In the genomic region with DNA sequence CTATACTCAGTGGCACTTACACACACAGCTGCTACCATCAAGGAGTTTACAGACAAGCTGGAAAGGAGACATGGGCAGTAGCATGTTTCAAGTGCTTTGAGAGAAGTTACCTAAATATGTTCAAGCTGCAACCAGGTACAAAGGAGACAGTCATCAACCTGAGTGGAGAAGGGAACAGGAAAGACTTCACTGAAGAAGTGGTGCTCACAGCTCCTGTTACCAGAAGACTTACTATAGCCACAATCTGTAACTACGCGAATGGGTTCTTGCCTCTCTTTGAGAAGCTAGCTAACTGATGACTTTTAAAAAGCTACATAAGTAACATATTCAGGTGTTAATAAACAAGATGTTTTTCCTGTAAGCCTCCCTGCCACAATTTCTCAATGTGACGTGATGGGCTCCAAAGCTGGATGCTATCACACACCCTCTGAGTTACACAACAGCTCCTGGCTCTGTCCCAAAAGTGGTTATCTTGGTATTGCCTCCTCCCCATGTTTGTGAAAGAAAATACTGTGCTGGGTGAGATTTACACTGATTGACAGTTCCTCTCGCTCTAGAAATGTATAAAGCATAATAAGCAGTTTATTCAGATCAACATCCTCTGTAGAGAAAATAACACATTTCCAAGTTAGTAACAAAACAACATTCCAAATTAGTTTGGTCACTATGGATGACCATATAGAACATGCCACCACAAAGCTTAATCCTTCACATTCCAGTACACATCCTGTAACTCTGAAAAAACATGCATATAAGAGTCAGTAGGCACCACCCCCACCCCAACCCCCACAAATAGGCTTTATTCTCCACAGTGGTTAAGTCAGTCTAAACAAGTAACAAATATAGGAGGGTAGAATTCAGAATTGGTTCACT, we compare ENCODE assay signal across 1 cellular context.
TF ChIP-seq lines count a peak whose summit lies in the region.

No MANE protein-coding gene starts in this region.

TF ChIP-seq in K562, 482 proteins besides CTCF, POLR2A, EP300 and RAD21 (continued from another document and continues in another):
- TF ChIP-seq, protein P1, sequence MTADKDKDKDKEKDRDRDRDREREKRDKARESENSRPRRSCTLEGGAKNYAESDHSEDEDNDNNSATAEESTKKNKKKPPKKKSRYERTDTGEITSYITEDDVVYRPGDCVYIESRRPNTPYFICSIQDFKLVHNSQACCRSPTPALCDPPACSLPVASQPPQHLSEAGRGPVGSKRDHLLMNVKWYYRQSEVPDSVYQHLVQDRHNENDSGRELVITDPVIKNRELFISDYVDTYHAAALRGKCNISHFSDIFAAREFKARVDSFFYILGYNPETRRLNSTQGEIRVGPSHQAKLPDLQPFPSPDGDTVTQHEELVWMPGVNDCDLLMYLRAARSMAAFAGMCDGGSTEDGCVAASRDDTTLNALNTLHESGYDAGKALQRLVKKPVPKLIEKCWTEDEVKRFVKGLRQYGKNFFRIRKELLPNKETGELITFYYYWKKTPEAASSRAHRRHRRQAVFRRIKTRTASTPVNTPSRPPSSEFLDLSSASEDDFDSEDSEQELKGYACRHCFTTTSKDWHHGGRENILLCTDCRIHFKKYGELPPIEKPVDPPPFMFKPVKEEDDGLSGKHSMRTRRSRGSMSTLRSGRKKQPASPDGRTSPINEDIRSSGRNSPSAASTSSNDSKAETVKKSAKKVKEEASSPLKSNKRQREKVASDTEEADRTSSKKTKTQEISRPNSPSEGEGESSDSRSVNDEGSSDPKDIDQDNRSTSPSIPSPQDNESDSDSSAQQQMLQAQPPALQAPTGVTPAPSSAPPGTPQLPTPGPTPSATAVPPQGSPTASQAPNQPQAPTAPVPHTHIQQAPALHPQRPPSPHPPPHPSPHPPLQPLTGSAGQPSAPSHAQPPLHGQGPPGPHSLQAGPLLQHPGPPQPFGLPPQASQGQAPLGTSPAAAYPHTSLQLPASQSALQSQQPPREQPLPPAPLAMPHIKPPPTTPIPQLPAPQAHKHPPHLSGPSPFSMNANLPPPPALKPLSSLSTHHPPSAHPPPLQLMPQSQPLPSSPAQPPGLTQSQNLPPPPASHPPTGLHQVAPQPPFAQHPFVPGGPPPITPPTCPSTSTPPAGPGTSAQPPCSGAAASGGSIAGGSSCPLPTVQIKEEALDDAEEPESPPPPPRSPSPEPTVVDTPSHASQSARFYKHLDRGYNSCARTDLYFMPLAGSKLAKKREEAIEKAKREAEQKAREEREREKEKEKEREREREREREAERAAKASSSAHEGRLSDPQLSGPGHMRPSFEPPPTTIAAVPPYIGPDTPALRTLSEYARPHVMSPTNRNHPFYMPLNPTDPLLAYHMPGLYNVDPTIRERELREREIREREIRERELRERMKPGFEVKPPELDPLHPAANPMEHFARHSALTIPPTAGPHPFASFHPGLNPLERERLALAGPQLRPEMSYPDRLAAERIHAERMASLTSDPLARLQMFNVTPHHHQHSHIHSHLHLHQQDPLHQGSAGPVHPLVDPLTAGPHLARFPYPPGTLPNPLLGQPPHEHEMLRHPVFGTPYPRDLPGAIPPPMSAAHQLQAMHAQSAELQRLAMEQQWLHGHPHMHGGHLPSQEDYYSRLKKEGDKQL (CRISPR knock-in tag; IDR thresholded peaks at IDR 0.05; ENCODE audit: borderline replicate concordance) = no peak
- no peak for TF ChIP-seq RBM34 (IDR thresholded peaks at IDR 0.05; ENCODE audit: borderline replicate concordance, insufficient read depth, low read length)
- no peak for TF ChIP-seq NFATC3 (IDR thresholded peaks at IDR 0.05)
- no peak for TF ChIP-seq DNMT1 (IDR thresholded peaks at IDR 0.05)
- TF ChIP-seq SIRT6 (IDR thresholded peaks at IDR 0.05; ENCODE audit: low read depth, low read length) = no peak
- no peak for TF ChIP-seq L3MBTL2 (IDR thresholded peaks at IDR 0.05)
- TF ChIP-seq ZNF311 (CRISPR knock-in tag; IDR thresholded peaks at IDR 0.05) = no peak
- TF ChIP-seq STAT5B (CRISPR knock-in tag; IDR thresholded peaks at IDR 0.05) = no peak
- TF ChIP-seq HSF4 (CRISPR knock-in tag; IDR thresholded peaks at IDR 0.05; ENCODE audit: borderline replicate concordance) = no peak
- peak; percentile 97 to 100 for TF ChIP-seq RCOR1 (IDR thresholded peaks at IDR 0.05; ENCODE audit: borderline replicate concordance in 1 of 2, low read depth in 2 of 2, low read length in 2 of 2)
- TF ChIP-seq, protein P2, sequence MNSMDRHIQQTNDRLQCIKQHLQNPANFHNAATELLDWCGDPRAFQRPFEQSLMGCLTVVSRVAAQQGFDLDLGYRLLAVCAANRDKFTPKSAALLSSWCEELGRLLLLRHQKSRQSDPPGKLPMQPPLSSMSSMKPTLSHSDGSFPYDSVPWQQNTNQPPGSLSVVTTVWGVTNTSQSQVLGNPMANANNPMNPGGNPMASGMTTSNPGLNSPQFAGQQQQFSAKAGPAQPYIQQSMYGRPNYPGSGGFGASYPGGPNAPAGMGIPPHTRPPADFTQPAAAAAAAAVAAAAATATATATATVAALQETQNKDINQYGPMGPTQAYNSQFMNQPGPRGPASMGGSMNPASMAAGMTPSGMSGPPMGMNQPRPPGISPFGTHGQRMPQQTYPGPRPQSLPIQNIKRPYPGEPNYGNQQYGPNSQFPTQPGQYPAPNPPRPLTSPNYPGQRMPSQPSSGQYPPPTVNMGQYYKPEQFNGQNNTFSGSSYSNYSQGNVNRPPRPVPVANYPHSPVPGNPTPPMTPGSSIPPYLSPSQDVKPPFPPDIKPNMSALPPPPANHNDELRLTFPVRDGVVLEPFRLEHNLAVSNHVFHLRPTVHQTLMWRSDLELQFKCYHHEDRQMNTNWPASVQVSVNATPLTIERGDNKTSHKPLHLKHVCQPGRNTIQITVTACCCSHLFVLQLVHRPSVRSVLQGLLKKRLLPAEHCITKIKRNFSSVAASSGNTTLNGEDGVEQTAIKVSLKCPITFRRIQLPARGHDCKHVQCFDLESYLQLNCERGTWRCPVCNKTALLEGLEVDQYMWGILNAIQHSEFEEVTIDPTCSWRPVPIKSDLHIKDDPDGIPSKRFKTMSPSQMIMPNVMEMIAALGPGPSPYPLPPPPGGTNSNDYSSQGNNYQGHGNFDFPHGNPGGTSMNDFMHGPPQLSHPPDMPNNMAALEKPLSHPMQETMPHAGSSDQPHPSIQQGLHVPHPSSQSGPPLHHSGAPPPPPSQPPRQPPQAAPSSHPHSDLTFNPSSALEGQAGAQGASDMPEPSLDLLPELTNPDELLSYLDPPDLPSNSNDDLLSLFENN (IDR thresholded peaks at IDR 0.05; ENCODE audit: low read depth in 2 of 2, low read length in 2 of 2) = no peak
- TF ChIP-seq SNIP1 (IDR thresholded peaks at IDR 0.05; ENCODE audit: low read depth) = no peak
- TF ChIP-seq, protein P3, sequence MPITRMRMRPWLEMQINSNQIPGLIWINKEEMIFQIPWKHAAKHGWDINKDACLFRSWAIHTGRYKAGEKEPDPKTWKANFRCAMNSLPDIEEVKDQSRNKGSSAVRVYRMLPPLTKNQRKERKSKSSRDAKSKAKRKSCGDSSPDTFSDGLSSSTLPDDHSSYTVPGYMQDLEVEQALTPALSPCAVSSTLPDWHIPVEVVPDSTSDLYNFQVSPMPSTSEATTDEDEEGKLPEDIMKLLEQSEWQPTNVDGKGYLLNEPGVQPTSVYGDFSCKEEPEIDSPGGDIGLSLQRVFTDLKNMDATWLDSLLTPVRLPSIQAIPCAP (CRISPR knock-in tag; IDR thresholded peaks at IDR 0.05; ENCODE audit: borderline replicate concordance) = no peak
- TF ChIP-seq SMARCE1 (IDR thresholded peaks at IDR 0.05) = peak; percentile 63; the same call in 1 of the 2 replicates
- TF ChIP-seq ZNF445 (CRISPR knock-in tag; IDR thresholded peaks at IDR 0.05; ENCODE audit: low read depth) = no peak
- TF ChIP-seq, protein P4, sequence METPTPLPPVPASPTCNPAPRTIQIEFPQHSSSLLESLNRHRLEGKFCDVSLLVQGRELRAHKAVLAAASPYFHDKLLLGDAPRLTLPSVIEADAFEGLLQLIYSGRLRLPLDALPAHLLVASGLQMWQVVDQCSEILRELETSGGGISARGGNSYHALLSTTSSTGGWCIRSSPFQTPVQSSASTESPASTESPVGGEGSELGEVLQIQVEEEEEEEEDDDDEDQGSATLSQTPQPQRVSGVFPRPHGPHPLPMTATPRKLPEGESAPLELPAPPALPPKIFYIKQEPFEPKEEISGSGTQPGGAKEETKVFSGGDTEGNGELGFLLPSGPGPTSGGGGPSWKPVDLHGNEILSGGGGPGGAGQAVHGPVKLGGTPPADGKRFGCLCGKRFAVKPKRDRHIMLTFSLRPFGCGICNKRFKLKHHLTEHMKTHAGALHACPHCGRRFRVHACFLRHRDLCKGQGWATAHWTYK (CRISPR knock-in tag; IDR thresholded peaks at IDR 0.05) = no peak
- TF ChIP-seq ZNF146 (CRISPR knock-in tag; IDR thresholded peaks at IDR 0.05; ENCODE audit: unreplicated experiment) = no peak
- no peak for TF ChIP-seq ZSCAN29 (IDR thresholded peaks at IDR 0.05)
- no peak for TF ChIP-seq PTTG1 (tag; IDR thresholded peaks at IDR 0.05; ENCODE audit: low read depth)
- TF ChIP-seq, protein P5, sequence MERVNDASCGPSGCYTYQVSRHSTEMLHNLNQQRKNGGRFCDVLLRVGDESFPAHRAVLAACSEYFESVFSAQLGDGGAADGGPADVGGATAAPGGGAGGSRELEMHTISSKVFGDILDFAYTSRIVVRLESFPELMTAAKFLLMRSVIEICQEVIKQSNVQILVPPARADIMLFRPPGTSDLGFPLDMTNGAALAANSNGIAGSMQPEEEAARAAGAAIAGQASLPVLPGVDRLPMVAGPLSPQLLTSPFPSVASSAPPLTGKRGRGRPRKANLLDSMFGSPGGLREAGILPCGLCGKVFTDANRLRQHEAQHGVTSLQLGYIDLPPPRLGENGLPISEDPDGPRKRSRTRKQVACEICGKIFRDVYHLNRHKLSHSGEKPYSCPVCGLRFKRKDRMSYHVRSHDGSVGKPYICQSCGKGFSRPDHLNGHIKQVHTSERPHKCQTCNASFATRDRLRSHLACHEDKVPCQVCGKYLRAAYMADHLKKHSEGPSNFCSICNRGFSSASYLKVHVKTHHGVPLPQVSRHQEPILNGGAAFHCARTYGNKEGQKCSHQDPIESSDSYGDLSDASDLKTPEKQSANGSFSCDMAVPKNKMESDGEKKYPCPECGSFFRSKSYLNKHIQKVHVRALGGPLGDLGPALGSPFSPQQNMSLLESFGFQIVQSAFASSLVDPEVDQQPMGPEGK (CRISPR knock-in tag; IDR thresholded peaks at IDR 0.05; ENCODE audit: borderline replicate concordance) = no peak
- TF ChIP-seq, protein P6, sequence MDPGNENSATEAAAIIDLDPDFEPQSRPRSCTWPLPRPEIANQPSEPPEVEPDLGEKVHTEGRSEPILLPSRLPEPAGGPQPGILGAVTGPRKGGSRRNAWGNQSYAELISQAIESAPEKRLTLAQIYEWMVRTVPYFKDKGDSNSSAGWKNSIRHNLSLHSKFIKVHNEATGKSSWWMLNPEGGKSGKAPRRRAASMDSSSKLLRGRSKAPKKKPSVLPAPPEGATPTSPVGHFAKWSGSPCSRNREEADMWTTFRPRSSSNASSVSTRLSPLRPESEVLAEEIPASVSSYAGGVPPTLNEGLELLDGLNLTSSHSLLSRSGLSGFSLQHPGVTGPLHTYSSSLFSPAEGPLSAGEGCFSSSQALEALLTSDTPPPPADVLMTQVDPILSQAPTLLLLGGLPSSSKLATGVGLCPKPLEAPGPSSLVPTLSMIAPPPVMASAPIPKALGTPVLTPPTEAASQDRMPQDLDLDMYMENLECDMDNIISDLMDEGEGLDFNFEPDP (CRISPR knock-in tag; IDR thresholded peaks at IDR 0.05) = no peak
- TF ChIP-seq NFRKB (IDR thresholded peaks at IDR 0.05; ENCODE audit: low read depth) = no peak
- TF ChIP-seq, protein P7, sequence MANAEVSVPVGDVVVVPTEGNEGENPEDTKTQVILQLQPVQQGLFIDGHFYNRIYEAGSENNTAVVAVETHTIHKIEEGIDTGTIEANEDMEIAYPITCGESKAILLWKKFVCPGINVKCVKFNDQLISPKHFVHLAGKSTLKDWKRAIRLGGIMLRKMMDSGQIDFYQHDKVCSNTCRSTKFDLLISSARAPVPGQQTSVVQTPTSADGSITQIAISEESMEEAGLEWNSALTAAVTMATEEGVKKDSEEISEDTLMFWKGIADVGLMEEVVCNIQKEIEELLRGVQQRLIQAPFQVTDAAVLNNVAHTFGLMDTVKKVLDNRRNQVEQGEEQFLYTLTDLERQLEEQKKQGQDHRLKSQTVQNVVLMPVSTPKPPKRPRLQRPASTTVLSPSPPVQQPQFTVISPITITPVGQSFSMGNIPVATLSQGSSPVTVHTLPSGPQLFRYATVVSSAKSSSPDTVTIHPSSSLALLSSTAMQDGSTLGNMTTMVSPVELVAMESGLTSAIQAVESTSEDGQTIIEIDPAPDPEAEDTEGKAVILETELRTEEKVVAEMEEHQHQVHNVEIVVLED (CRISPR knock-in tag; IDR thresholded peaks at IDR 0.05) = no peak
- no peak for TF ChIP-seq BRCA1 (IDR thresholded peaks at IDR 0.05)
- no peak for TF ChIP-seq BRCA1 (CRISPR knock-in tag; IDR thresholded peaks at IDR 0.05)
- TF ChIP-seq NRF1 (conservative IDR thresholded peaks at IDR 0.05 in 1 of 2, IDR thresholded peaks at IDR 0.05 in 1 of 2) = no peak
- no peak for TF ChIP-seq ZNF408 (CRISPR knock-in tag; IDR thresholded peaks at IDR 0.05; ENCODE audit: low read depth)
- peak; percentile 53; the same call in 1 of the 2 replicates for TF ChIP-seq LEF1 (IDR thresholded peaks at IDR 0.05)
- no peak for TF ChIP-seq WHSC1 (IDR thresholded peaks at IDR 0.05; ENCODE audit: low read length)
- TF ChIP-seq CREB1 (IDR thresholded peaks at IDR 0.05) = peak; percentile 28; the same call in 1 of the 2 replicates
- no peak for TF ChIP-seq CREB1 (CRISPR knock-in tag; IDR thresholded peaks at IDR 0.05)
- no peak for TF ChIP-seq HMGN3 (IDR thresholded peaks at IDR 0.05; ENCODE audit: borderline replicate concordance, extremely low read depth, insufficient read length, low read depth, low read length)
- TF ChIP-seq, protein P8, sequence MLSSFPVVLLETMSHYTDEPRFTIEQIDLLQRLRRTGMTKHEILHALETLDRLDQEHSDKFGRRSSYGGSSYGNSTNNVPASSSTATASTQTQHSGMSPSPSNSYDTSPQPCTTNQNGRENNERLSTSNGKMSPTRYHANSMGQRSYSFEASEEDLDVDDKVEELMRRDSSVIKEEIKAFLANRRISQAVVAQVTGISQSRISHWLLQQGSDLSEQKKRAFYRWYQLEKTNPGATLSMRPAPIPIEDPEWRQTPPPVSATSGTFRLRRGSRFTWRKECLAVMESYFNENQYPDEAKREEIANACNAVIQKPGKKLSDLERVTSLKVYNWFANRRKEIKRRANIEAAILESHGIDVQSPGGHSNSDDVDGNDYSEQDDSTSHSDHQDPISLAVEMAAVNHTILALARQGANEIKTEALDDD (IDR thresholded peaks at IDR 0.05) = peak; percentile 46; the same call in 1 of the 2 replicates
- TF ChIP-seq CC2D1A (IDR thresholded peaks at IDR 0.05) = no peak
